Comparison of ENCODE assay signal across 14 cellular contexts in genomic region chr2:47232738-47233415, GRCh38. TPM values are rescaled to one million over a fixed set of nuclear protein-coding genes. Genes with fewer than 3 reads are reported as not detected.
DNase-seq lines count a peak whose midpoint lies in the region; ATAC-seq and TF ChIP-seq lines count a peak whose summit lies in the region.
"Had no signal": no experiment of that assay in that cellular context is flagged by ENCODE, and none has a peak within 500 bp of the region (broad histone marks: within the 10 kb centered on the region; RNA-seq: fewer than 3 reads in every experiment).

No MANE protein-coding gene starts in this region.

- no peaks in the 10 kb centered on the region for H3K79me2 ChIP-seq in SK-N-SH (ENCODE audit: insufficient read depth)

- H3K27ac ChIP-seq in SK-N-SH (ENCODE audit: low read depth in 2 of 2, low read length in 1 of 2) = no peak overlapping the region

- no peak overlapping the region for H3K9ac ChIP-seq in SK-N-SH

- no peak overlapping the region for H3K4me2 ChIP-seq in SK-N-SH

- CTCF ChIA-PET in SK-N-SH (lab: Yijun Ruan, JAX) = no interaction called here

- no peak for DNase-seq in SK-N-SH
- DNase-seq in NCI-H510A (lab: John Stamatoyannopoulos, UW) = peak; percentile 59
- peak; percentile 55 for DNase-seq in brain pericyte (ENCODE audit: low read depth, low spot score)
- no peak for DNase-seq in GM13976 (ENCODE audit: low spot score)
- no peak for DNase-seq in NCI-H187 (lab: John Stamatoyannopoulos, UW)
- DNase-seq: activated T-cell treated with anti-CD3 and anti-CD28 coated beads for 4 hours, Caco-2, foreskin melanocyte, NCI-H2171, nephron progenitor cell, OCI-M1 had no signal

- 96% methylated on average over 8 of the region's 8 CpGs for WGBS in SK-N-SH (ENCODE audit: low lambda C conversion rate)

- TF ChIP-seq RAD21 in SK-N-SH (IDR thresholded peaks at IDR 0.05; ENCODE audit: low read length) = no peak

- POLR2A ChIA-PET in SK-N-SH (lab: Yijun Ruan, JAX) = no interaction called here

- H3K36me3 ChIP-seq in SK-N-SH (replicated peaks in 1 of 2; ENCODE audit: control insufficient read depth in 1 of 2, insufficient read depth in 2 of 2, low read length in 1 of 2) = no peaks in the 10 kb centered on the region

- no peaks in the 10 kb centered on the region for H3K9me2 ChIP-seq in SK-N-SH

- H3F3A ChIP-seq in SK-N-SH (replicated peaks; ENCODE audit: insufficient read depth) = no peaks in the 10 kb centered on the region

- no peaks in the 10 kb centered on the region for H3K9me3 ChIP-seq in SK-N-SH
- H3K9me3 ChIP-seq: Caco-2 had no signal

- ATAC-seq in SK-N-SH treated with all-trans-retinoic acid at 6 μM for 48 hours (no peak), GM21717 (IDR thresholded peaks at IDR 0.05; ENCODE audit: unreplicated experiment) (no peak), GM18861 (IDR thresholded peaks at IDR 0.05; ENCODE audit: unreplicated experiment) (no peak)

- in situ Hi-C loops in GM13976 (cut with MboI; ENCODE audit: low sequenced_read_pairs, unreplicated experiment) = no loop called here

- no peaks in the 10 kb centered on the region for H3K27me3 ChIP-seq in SK-N-SH (ENCODE audit: insufficient read depth)

- H2AFZ ChIP-seq in SK-N-SH (ENCODE audit: low read depth) = no peak overlapping the region

- TF ChIP-seq EP300 in SK-N-SH (IDR thresholded peaks at IDR 0.05; ENCODE audit: borderline replicate concordance in 1 of 2, low read depth in 1 of 2, low read length in 1 of 2) = no peak

- no peak overlapping the region for H3K4me3 ChIP-seq in SK-N-SH (ENCODE audit: low read depth in 2 of 2, low read length in 1 of 2)

- H3K4me1 ChIP-seq in SK-N-SH (ENCODE audit: control insufficient read depth in 1 of 2, insufficient read depth in 2 of 2, low read depth in 1 of 2, low read length in 1 of 2) = peaks cover 7 to 25% of the 10 kb centered on the region in 2 experiments; a peak in 3 of 4 replicates

- H4K20me1 ChIP-seq in SK-N-SH (ENCODE audit: insufficient read depth) = no peaks in the 10 kb centered on the region

- no peak for TF ChIP-seq CTCF in SK-N-SH (IDR thresholded peaks at IDR 0.05)
- TF ChIP-seq CTCF in GM13976 (IDR thresholded peaks at IDR 0.05; ENCODE audit: borderline replicate concordance, control extremely low read depth, extremely low read depth, insufficient read depth, missing control alignments) = no peak

TF ChIP-seq in SK-N-SH treated with all-trans-retinoic acid at 6 μM for 48 hours, 23 proteins besides CTCF, POLR2A, EP300 and RAD21:
- TF ChIP-seq ESRRG (CRISPR knock-in tag; IDR thresholded peaks at IDR 0.05) (no peak), ISL1 (CRISPR knock-in tag; IDR thresholded peaks at IDR 0.05) (peak; percentile 10; the same call in 1 of the 2 replicates), ZFP3 (CRISPR knock-in tag; IDR thresholded peaks at IDR 0.05) (no peak)

TF ChIP-seq in SK-N-SH, 30 proteins besides CTCF, POLR2A, EP300 and RAD21:
- TF ChIP-seq ZBTB33 (IDR thresholded peaks at IDR 0.05; ENCODE audit: borderline replicate concordance, low read depth) (no peak), RXRA (IDR thresholded peaks at IDR 0.05; ENCODE audit: borderline replicate concordance, low read depth) (no peak), MXI1 (IDR thresholded peaks at IDR 0.05; ENCODE audit: low read depth, low read length) (no peak), FOXJ3 (CRISPR knock-in tag; IDR thresholded peaks at IDR 0.05) (no peak), NRF1 (IDR thresholded peaks at IDR 0.05; ENCODE audit: low read depth, low read length) (no peak), GABPA (IDR thresholded peaks at IDR 0.05; ENCODE audit: low read depth) (no peak), CHD2 (IDR thresholded peaks at IDR 0.05; ENCODE audit: low read length, partially characterized antibody) (no peak), NFIC (IDR thresholded peaks at IDR 0.05; ENCODE audit: borderline replicate concordance) (no peak), MEF2A (IDR thresholded peaks at IDR 0.05; ENCODE audit: borderline replicate concordance, low read depth) (no peak), REST (IDR thresholded peaks at IDR 0.05; ENCODE audit: low read depth, low read length) (no peak), POLR2AphosphoS5 (IDR thresholded peaks at IDR 0.05; ENCODE audit: low read depth, low read length) (no peak), USF1 (IDR thresholded peaks at IDR 0.05; ENCODE audit: borderline replicate concordance, low read depth) (no peak), TCF12 (IDR thresholded peaks at IDR 0.05) (no peak), RFX5 (IDR thresholded peaks at IDR 0.05; ENCODE audit: low read length) (no peak), IRF3 (IDR thresholded peaks at IDR 0.05; ENCODE audit: low read depth, low read length) (no peak)

RNA-seq across cellular contexts. Expression of gene CALM2, which starts 56.6 kb away (rescaled TPM):
- polyA plus RNA-seq in SK-N-SH (2012; rRNA removed) = 401 and 491 TPM in 2 replicates
- polyA plus RNA-seq in SK-N-SH (2012; cell fraction: cytosol; rRNA removed) = 795 and 1,236 TPM in 2 replicates
- polyA plus RNA-seq in SK-N-SH (2012; cell fraction: nucleus; rRNA removed) = 77.3 and 188 TPM in 2 replicates

Comparison
In these comparisons a context has a peak if more than half of its experiments do, and no peak if none do; other contexts are left out.
1. DNase-seq: peak in NCI-H510A (single experiment) and brain pericyte (single experiment); none in SK-N-SH (single experiment), GM13976 (single experiment) and NCI-H187 (0 of 2).